Comparison of ENCODE assay signal across 10 cellular contexts in the genomic region with DNA sequence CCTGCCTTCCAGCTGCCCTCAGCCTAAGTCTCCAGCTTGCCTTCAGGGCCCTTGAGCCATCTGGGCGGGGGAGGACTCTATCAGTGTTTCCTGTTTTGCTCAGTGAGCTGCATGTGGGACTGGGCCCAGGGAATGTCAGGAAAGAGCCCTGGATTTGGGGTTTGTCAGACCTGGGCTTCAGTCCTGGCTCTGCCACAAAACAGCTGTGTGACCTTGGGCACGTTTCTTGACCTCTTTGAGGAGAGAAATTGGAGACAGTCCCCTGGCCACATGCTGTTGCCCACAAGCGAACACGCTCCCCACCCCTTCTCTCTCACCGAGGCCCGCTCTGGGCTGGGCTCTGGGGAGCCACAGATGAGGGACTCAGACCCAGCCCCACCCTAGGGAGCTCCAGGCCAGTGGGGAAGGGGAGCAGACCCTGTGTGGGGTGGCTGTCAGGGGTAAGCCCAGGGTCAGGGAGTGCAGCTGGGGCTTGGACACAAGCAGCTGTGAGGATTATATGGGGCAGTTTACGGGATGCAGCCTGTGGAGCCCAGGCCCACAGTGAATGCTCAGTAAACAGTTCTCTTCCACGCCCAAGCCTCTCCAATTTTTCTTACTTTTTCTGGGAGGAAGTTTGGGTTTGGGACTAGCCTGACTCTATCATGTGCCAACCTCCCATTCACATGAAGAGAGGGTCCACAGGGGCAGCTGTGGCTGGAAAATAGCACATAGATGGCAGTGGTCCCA. TPM values are rescaled to one million over a fixed set of nuclear protein-coding genes. Genes with fewer than 3 reads are reported as not detected.
DNase-seq lines count a peak whose midpoint lies in the region; ATAC-seq, FAIRE-seq and TF ChIP-seq lines count a peak whose summit lies in the region.
"Had no signal": no experiment of that assay in that cellular context is flagged by ENCODE, and none has a peak within 500 bp of the region (broad histone marks: within the 10 kb centered on the region; RNA-seq: fewer than 3 reads in every experiment).

No MANE protein-coding gene starts in this region.

- DNase-seq in GF-D8 (lab: John Stamatoyannopoulos, UW): peak; percentile 79
- peak; percentile 61 to 80 (median 69) for DNase-seq in heart left ventricle
- peak in 5 of 6 donors; percentile 50 to 76 (median 60) for DNase-seq in pancreas
- DNase-seq in NCI-H2081 (lab: John Stamatoyannopoulos, UW): no peak
- DNase-seq in NCI-H1417 (lab: John Stamatoyannopoulos, UW): no peak
- DNase-seq in prostate gland (ENCODE audit: low spot score): no peak
- DNase-seq: activated effector memory CD4-positive, alpha-beta T cell treated with Interleukin-2 at 50 U/mL for 16 hours had no signal

- FAIRE-seq in pancreas (lab: Jason Lieb, UNC): no peak

- H3K27ac ChIP-seq in heart left ventricle (peak overlapping the region in 11 of 12 donors; percentile 9 to 80 (median 62)), pancreas (peak overlapping the region in 2 of 4 donors; percentile 8 to 50), prostate gland (no peak overlapping the region)

- H3K27me3 ChIP-seq in heart left ventricle: peaks cover 0 to 12% (median 5%) of the 10 kb centered on the region in 9 donors
- H3K27me3 ChIP-seq in pancreas: no peaks in the 10 kb centered on the region
- peaks cover 4% of the 10 kb centered on the region for H3K27me3 ChIP-seq in prostate gland (replicated peaks; ENCODE audit: insufficient read depth)

- peak; percentile 29; the same call in 1 of the 3 replicates for ATAC-seq in SK-N-SH treated with all-trans-retinoic acid at 6 μM for 48 hours
- peak; percentile 45 to 85 (median 76) for ATAC-seq in heart left ventricle
- peak; percentile 69 to 82 (median 80) for ATAC-seq in pancreas
- no peak for ATAC-seq in HG03460 (IDR thresholded peaks at IDR 0.05; ENCODE audit: unreplicated experiment)

- WGBS in heart left ventricle, 4 donors: 36 to 65% (median 44%) methylated on average over 7 to 8 of the region's 8 CpGs
- 65 to 67% methylated on average over 8 of the region's 8 CpGs for WGBS in pancreas, 2 donors
- whole genome bisulfite sequencing in prostate gland: 88% methylated on average over 8 of the region's 8 CpGs

- H3K36me3 ChIP-seq in heart left ventricle (no peaks in the 10 kb centered on the region), pancreas (no peaks in the 10 kb centered on the region), prostate gland (no peaks in the 10 kb centered on the region)

- TF ChIP-seq POLR2A in heart left ventricle (IDR thresholded peaks at IDR 0.05): no peak
- TF ChIP-seq POLR2A in prostate gland (IDR thresholded peaks at IDR 0.05): no peak

- no peak for TF ChIP-seq CTCF in heart left ventricle (IDR thresholded peaks at IDR 0.05)
- TF ChIP-seq CTCF in pancreas (IDR thresholded peaks at IDR 0.05): no peak
- TF ChIP-seq CTCF in prostate gland (IDR thresholded peaks at IDR 0.05): no peak

- peaks cover 0 to 39% (median 18%) of the 10 kb centered on the region in 12 donors for H3K4me1 ChIP-seq in heart left ventricle
- H3K4me1 ChIP-seq in pancreas: peaks cover 0 to 15% (median 0%) of the 10 kb centered on the region in 3 donors
- H3K4me1 ChIP-seq in prostate gland (replicated peaks): no peaks in the 10 kb centered on the region

- intact Hi-C loops in heart left ventricle (cut with DNase I) (no loop called here), pancreas (cut with DNase I) (no loop called here), prostate gland (cut with DNase I) (no loop called here)

- H3K9me3 ChIP-seq in heart left ventricle: no peaks in the 10 kb centered on the region
- no peaks in the 10 kb centered on the region for H3K9me3 ChIP-seq in pancreas
- H3K9me3 ChIP-seq in prostate gland: no peaks in the 10 kb centered on the region

- H3K4me3 ChIP-seq in heart left ventricle (no peak overlapping the region), pancreas (no peak overlapping the region), prostate gland (no peak overlapping the region)

TF ChIP-seq in SK-N-SH treated with all-trans-retinoic acid at 6 μM for 48 hours, 23 proteins besides CTCF, POLR2A, EP300 and RAD21:
- TF ChIP-seq ISL1 (CRISPR knock-in tag; IDR thresholded peaks at IDR 0.05) (no peak), TCF4 (CRISPR knock-in tag; IDR thresholded peaks at IDR 0.05; ENCODE audit: borderline replicate concordance) (no peak), OSR1 (CRISPR knock-in tag; IDR thresholded peaks at IDR 0.05) (no peak), CSDC2 (CRISPR knock-in tag; IDR thresholded peaks at IDR 0.05) (no peak), ZFP3 (CRISPR knock-in tag; IDR thresholded peaks at IDR 0.05) (no peak), TOX (CRISPR knock-in tag; IDR thresholded peaks at IDR 0.05; ENCODE audit: borderline replicate concordance) (no peak), RARB (CRISPR knock-in tag; IDR thresholded peaks at IDR 0.05) (no peak), ZNF8 (CRISPR knock-in tag; IDR thresholded peaks at IDR 0.05) (no peak)
- TF ChIP-seq, protein P1, sequence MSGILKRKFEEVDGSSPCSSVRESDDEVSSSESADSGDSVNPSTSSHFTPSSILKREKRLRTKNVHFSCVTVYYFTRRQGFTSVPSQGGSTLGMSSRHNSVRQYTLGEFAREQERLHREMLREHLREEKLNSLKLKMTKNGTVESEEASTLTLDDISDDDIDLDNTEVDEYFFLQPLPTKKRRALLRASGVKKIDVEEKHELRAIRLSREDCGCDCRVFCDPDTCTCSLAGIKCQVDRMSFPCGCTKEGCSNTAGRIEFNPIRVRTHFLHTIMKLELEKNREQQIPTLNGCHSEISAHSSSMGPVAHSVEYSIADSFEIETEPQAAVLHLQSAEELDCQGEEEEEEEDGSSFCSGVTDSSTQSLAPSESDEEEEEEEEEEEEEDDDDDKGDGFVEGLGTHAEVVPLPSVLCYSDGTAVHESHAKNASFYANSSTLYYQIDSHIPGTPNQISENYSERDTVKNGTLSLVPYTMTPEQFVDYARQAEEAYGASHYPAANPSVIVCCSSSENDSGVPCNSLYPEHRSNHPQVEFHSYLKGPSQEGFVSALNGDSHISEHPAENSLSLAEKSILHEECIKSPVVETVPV (CRISPR knock-in tag; IDR thresholded peaks at IDR 0.05): no peak
- TF ChIP-seq, protein P2, sequence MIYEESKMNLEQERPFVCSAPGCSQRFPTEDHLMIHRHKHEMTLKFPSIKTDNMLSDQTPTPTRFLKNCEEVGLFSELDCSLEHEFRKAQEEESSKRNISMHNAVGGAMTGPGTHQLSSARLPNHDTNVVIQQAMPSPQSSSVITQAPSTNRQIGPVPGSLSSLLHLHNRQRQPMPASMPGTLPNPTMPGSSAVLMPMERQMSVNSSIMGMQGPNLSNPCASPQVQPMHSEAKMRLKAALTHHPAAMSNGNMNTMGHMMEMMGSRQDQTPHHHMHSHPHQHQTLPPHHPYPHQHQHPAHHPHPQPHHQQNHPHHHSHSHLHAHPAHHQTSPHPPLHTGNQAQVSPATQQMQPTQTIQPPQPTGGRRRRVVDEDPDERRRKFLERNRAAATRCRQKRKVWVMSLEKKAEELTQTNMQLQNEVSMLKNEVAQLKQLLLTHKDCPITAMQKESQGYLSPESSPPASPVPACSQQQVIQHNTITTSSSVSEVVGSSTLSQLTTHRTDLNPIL (CRISPR knock-in tag; IDR thresholded peaks at IDR 0.05; ENCODE audit: low read depth): no peak
TF ChIP-seq in SK-N-SH treated with all-trans-retinoic acid at 6 μM for 48 hours: peak in this region for 0.

RNA-seq across cellular contexts. Expression of a gene that starts 12.3 kb away (rescaled TPM):
- 10 to 100 TPM in 1 of 9 donors, 1 to 10 TPM in 8; 1.6 to 17.1 (median 2.7) TPM for total RNA-seq in heart left ventricle
- 1 to 10 TPM; 1.0 to 2.9 TPM for polyA plus RNA-seq in heart left ventricle
- 1 to 10 TPM; 3.8 to 9.7 (median 7.0) TPM for total RNA-seq in pancreas
- 10 to 100 TPM in 1 of 2 donors, 1 to 10 TPM in 1; 6.8 to 13.3 TPM for polyA plus RNA-seq in pancreas
- total RNA-seq in prostate gland: 100 to 1,000 TPM in 1 of 2 donors, 1 to 10 TPM in 1; 3.1 to 102 TPM

RNA-seq across cellular contexts. Expression of a gene that starts 37.8 kb away (rescaled TPM):
- total RNA-seq in heart left ventricle: not detected
- not detected for polyA plus RNA-seq in heart left ventricle
- total RNA-seq in pancreas: under 1 TPM in 2 of 6 donors, not detected in 4; 0.69 to 0.78 TPM
- under 1 TPM in 1 of 2 donors, not detected in 1; 0.61 TPM for polyA plus RNA-seq in pancreas
- 1 to 10 TPM in 1 of 2 donors, not detected in 1; 8.0 TPM for total RNA-seq in prostate gland
- total RNA-seq: epithelial cell of proximal tubule had no signal

Comparison
In these comparisons a context has a peak if more than half of its experiments do, and no peak if none do; other contexts are left out.
1. DNase-seq: peak in GF-D8 (single experiment), heart left ventricle (5 of 5) and pancreas (5 of 6); none in NCI-H2081 (0 of 2), NCI-H1417 (0 of 3) and prostate gland (single experiment).
2. H3K27ac ChIP-seq: peak in heart left ventricle (11 of 12); none in prostate gland (0 of 2).